ENCODE assay signal across 1 cellular context in genomic region chr1:169698976-169699375, GRCh38.
A peak's percentile ranks its signal among the peaks of the same experiment; 100 is the strongest.
TF ChIP-seq lines count a peak whose summit lies in the region.

No MANE protein-coding gene starts in this region.

TF ChIP-seq in GM12878, 131 proteins besides CTCF, POLR2A, EP300 and RAD21:
- TF ChIP-seq ZBED1 (IDR thresholded peaks at IDR 0.05; ENCODE audit: borderline replicate concordance) (no peak), RUNX3 (IDR thresholded peaks at IDR 0.05; ENCODE audit: low read length) (0 out of 2 replicates have a peak, but pooled peaks have one; percentile 11), NFIC (IDR thresholded peaks at IDR 0.05; ENCODE audit: low read depth, low read length) (peak; percentile 25; the same call in 1 of the 2 replicates), ZNF592 (IDR thresholded peaks at IDR 0.05) (no peak), HDAC6 (IDR thresholded peaks at IDR 0.05; ENCODE audit: unreplicated experiment) (no peak), MYC (IDR thresholded peaks at IDR 0.05; ENCODE audit: insufficient read depth, insufficient read length, insufficient replicate concordance, low read length, severe bottlenecking) (no peak), JUNB (IDR thresholded peaks at IDR 0.05) (peak; percentile 33)
